In genomic region chr1:161374373-161374772, GRCh38 we compare ENCODE assay signal across 9 cellular contexts.
DNase-seq lines count a peak whose midpoint lies in the region; ATAC-seq, FAIRE-seq and TF ChIP-seq lines count a peak whose summit lies in the region.
"Had no signal": no experiment of that assay in that cellular context is flagged by ENCODE, and none has a peak within 500 bp of the region (broad histone marks: within the 10 kb centered on the region; RNA-seq: fewer than 3 reads in every experiment).

No MANE protein-coding gene starts in this region.

- H3K4me1 Mint-ChIP-seq in nephron progenitor cell, result peaks cover 4% of the 10 kb centered on the region

- peaks cover 5% of the 10 kb centered on the region for H3K36me3 Mint-ChIP-seq in nephron progenitor cell (ENCODE audit: low read depth)

- no peak for TF ChIP-seq CTCF in nephron progenitor cell (IDR thresholded peaks at IDR 0.05)

- peak; percentile 90 for FAIRE-seq in G401.6 (lab: Jason Lieb, UNC)
- FAIRE-seq: keratinocyte had no signal

- peak overlapping the region; percentile 78 for H3K27ac Mint-ChIP-seq in nephron progenitor cell

- no peak for ATAC-seq in HG02852 (IDR thresholded peaks at IDR 0.05; ENCODE audit: unreplicated experiment)

- no peak overlapping the region for H3K4me3 Mint-ChIP-seq in nephron progenitor cell

- no peaks in the 10 kb centered on the region for H3K9me3 Mint-ChIP-seq in nephron progenitor cell

- DNase-seq in Kasumi-1 (lab: John Stamatoyannopoulos, UW) (peak; percentile 58 to 81), astrocyte of the hippocampus (ENCODE audit: low read depth, low spot score) (peak; percentile 11), nephron progenitor cell (no peak), NCI-H446 treated with DMSO at 0.1 percent for 48 hours (lab: John Stamatoyannopoulos, UW) (no peak)
- DNase-seq in stimulated activated naive CD4-positive, alpha-beta T cell treated with Interleukin-2 at 50 U/mL for 16 hours (lab: John Stamatoyannopoulos, UW), result no peak
- DNase-seq: effector CD4-positive, alpha-beta T cell had no signal

- H3K27me3 Mint-ChIP-seq in nephron progenitor cell (ENCODE audit: low read depth, poor library complexity), result peaks cover 6% of the 10 kb centered on the region

Comparison
In these comparisons a context has a peak if more than half of its experiments do, and no peak if none do; other contexts are left out.
1. DNase-seq: peak in Kasumi-1 (2 of 2) and astrocyte of the hippocampus (single experiment); none in nephron progenitor cell (single experiment), stimulated activated naive CD4-positive, alpha-beta T cell treated with Interleukin-2 at 50 U/mL for 16 hours (single experiment) and NCI-H446 treated with DMSO at 0.1 percent for 48 hours (single experiment).